9 cellular contexts compared by ENCODE assay signal in genomic region chr5:20572560-20572959, GRCh38.
DNase-seq lines count a peak whose midpoint lies in the region; ATAC-seq, FAIRE-seq and TF ChIP-seq lines count a peak whose summit lies in the region.
"Had no signal": no experiment of that assay in that cellular context is flagged by ENCODE, and none has a peak within 500 bp of the region (broad histone marks: within the 10 kb centered on the region; RNA-seq: fewer than 3 reads in every experiment).

No MANE protein-coding gene starts in this region.

- no peaks in the 10 kb centered on the region for H3K9me3 ChIP-seq in SU-DHL-6 (ENCODE audit: insufficient read depth, low read length)

- no peaks in the 10 kb centered on the region for H3K36me3 ChIP-seq in SU-DHL-6 (ENCODE audit: low read length)

- H3K4me3 ChIP-seq in SU-DHL-6 (ENCODE audit: insufficient read depth, low read length, poor library complexity, severe bottlenecking) = no peak overlapping the region

- no peaks in the 10 kb centered on the region for H3K27me3 ChIP-seq in SU-DHL-6 (ENCODE audit: low read length)

- DNase-seq in G401 (ENCODE audit: low spot score) (peak; percentile 81), LHCN-M2 (ENCODE audit: low read depth) (peak; percentile 2), SK-N-DZ (ENCODE audit: low spot score) (no peak)
- DNase-seq in activated CD4-positive, CD25-positive, alpha-beta regulatory T cell treated with anti-CD3 and anti-CD28 coated beads, Interleukin-2, amount 50 U/mL, for 72 hours = no peak
- DNase-seq: activated CD8-positive, alpha-beta T cell treated with anti-CD3 and anti-CD28 coated beads, Interleukin-2, amount 10 ng/mL, durations not matched to agents 7 days and 5 days had no signal

- ATAC-seq in GM18861 (IDR thresholded peaks at IDR 0.05; ENCODE audit: unreplicated experiment) (no peak), GM19035 (IDR thresholded peaks at IDR 0.05; ENCODE audit: unreplicated experiment) (no peak)
- ATAC-seq: activated CD8-positive, alpha-beta T cell treated with anti-CD3 and anti-CD28 coated beads, Interleukin-2, amount 10 ng/mL, durations not matched to agents 7 days and 5 days had no signal

- no peak overlapping the region for H3K27ac ChIP-seq in SU-DHL-6 (ENCODE audit: low read depth, low read length)

- H3F3A ChIP-seq in SU-DHL-6 (ENCODE audit: insufficient read depth) = no peaks in the 10 kb centered on the region

- no peaks in the 10 kb centered on the region for H3K79me2 ChIP-seq in SU-DHL-6 (ENCODE audit: insufficient read depth, low read length)

- H3K9me2 ChIP-seq in SU-DHL-6 (replicated peaks; ENCODE audit: insufficient read depth, low read length) = no peaks in the 10 kb centered on the region

- TF ChIP-seq CTCF in SU-DHL-6 (IDR thresholded peaks at IDR 0.05; ENCODE audit: insufficient read depth, low read length, poor library complexity, severe bottlenecking) = no peak

- peak; percentile 98 for FAIRE-seq in islet of Langerhans (lab: Jason Lieb, UNC)

- no peak overlapping the region for H3K9ac ChIP-seq in SU-DHL-6 (ENCODE audit: low read length)

- in situ Hi-C loops in G401 (cut with HindIII; ENCODE audit: low sequenced_read_pairs) = no loop called here

- H2AFZ ChIP-seq in SU-DHL-6 (ENCODE audit: low read depth, low read length, severe bottlenecking) = peak overlapping the region; percentile 27

- H4K20me1 ChIP-seq in SU-DHL-6 (ENCODE audit: low read depth, low read length) = no peaks in the 10 kb centered on the region

- no peak overlapping the region for H3K4me2 ChIP-seq in SU-DHL-6 (ENCODE audit: low read depth, low read length, poor library complexity, severe bottlenecking)

Comparison
In these comparisons a context has a peak if more than half of its experiments do, and no peak if none do; other contexts are left out.
1. DNase-seq: peak in G401 (single experiment) and LHCN-M2 (single experiment); none in SK-N-DZ (single experiment) and activated CD4-positive, CD25-positive, alpha-beta regulatory T cell treated with anti-CD3 and anti-CD28 coated beads, Interleukin-2, amount 50 U/mL, for 72 hours (single experiment).